In genomic region chr3:13494463-13495350, GRCh38 we compare ENCODE assay signal across 8 cellular contexts. TPM values are rescaled to one million over a fixed set of nuclear protein-coding genes. Genes with fewer than 3 reads are reported as not detected.
DNase-seq lines count a peak whose midpoint lies in the region; ATAC-seq and TF ChIP-seq lines count a peak whose summit lies in the region.

No MANE protein-coding gene starts in this region.

- no peaks in the 10 kb centered on the region for H3K79me1 ChIP-seq in neuronal stem cell (ENCODE audit: low read depth, low read length)

- WGBS in neuronal stem cell (ENCODE audit: extremely low coverage in 2 of 2, insufficient read length in 2 of 2, insufficient replicate concordance in 1 of 2), 2 donors, result no CpG with 5 or more reads among the region's 11 CpGs

- H3K9ac ChIP-seq in OCI-LY3 (ENCODE audit: low read length), result no peak overlapping the region
- H3K9ac ChIP-seq in neuronal stem cell (ENCODE audit: low read depth, low read length, poor library complexity), result no peak overlapping the region

- H3K23ac ChIP-seq in neuronal stem cell (ENCODE audit: low read depth, low read length, poor library complexity), result no peak overlapping the region

- H2AFZ ChIP-seq in OCI-LY3 (ENCODE audit: low read depth, low read length), result no peak overlapping the region
- no peak overlapping the region for H2AFZ ChIP-seq in neuronal stem cell (ENCODE audit: low read length)

- no peaks in the 10 kb centered on the region for H3K9me3 ChIP-seq in OCI-LY3 (ENCODE audit: insufficient read depth, low read length)
- no peaks in the 10 kb centered on the region for H3K9me3 ChIP-seq in neuronal stem cell (replicated peaks in 1 of 2; ENCODE audit: control insufficient read depth in 2 of 2, insufficient read depth in 1 of 2, low read depth in 1 of 2, low read length in 2 of 2)

- H2BK5ac ChIP-seq in neuronal stem cell (ENCODE audit: low read length), result peak overlapping the region; percentile 61

- H2BK12ac ChIP-seq in neuronal stem cell (ENCODE audit: low read length), result no peak overlapping the region

- H2BK120ac ChIP-seq in neuronal stem cell (ENCODE audit: low read depth, low read length), result no peak overlapping the region

- H2AK5ac ChIP-seq in neuronal stem cell (ENCODE audit: low read depth, low read length), result peak overlapping the region; percentile 44

- H3K27ac ChIP-seq in OCI-LY3 (ENCODE audit: low read length) (no peak overlapping the region), neuronal stem cell (replicated peaks; ENCODE audit: low read length) (no peak overlapping the region)

- no peak for DNase-seq in GM12864 (ENCODE audit: low read depth)
- DNase-seq in epithelial cell of esophagus (ENCODE audit: low read depth), result peak; percentile 36
- peak; percentile 21 for DNase-seq in neuronal stem cell (ENCODE audit: low spot score)
- DNase-seq in NCI-H526 treated with DMSO at 0.1 percent for 48 hours (lab: John Stamatoyannopoulos, UW), result no peak
- DNase-seq in SHP77 (lab: John Stamatoyannopoulos, UW), result no peak

- TF ChIP-seq CTCF in GM12864 (IDR thresholded peaks at IDR 0.05; ENCODE audit: low read depth, low read length, missing control alignments) (peak; percentile 85), OCI-LY3 (IDR thresholded peaks at IDR 0.05; ENCODE audit: low read depth, low read length) (peak; percentile 47), epithelial cell of esophagus (IDR thresholded peaks at IDR 0.05; ENCODE audit: insufficient read depth, low read depth, low read length, missing control alignments) (peak; percentile 57)

- H3K4me2 ChIP-seq in OCI-LY3 (ENCODE audit: low read length) (peak overlapping the region; percentile 17), neuronal stem cell (ENCODE audit: insufficient read depth, low read length, poor library complexity, severe bottlenecking) (no peak overlapping the region)

- H4K91ac ChIP-seq in neuronal stem cell (ENCODE audit: low read depth, low read length, poor library complexity), result no peak overlapping the region

- H2BK15ac ChIP-seq in neuronal stem cell (ENCODE audit: low read length), result peak overlapping the region; percentile 30

- peaks cover 18% of the 10 kb centered on the region for H3K27me3 ChIP-seq in OCI-LY3 (ENCODE audit: low read depth, low read length)
- H3K27me3 ChIP-seq in neuronal stem cell (ENCODE audit: control insufficient read depth in 3 of 3, insufficient read depth in 3 of 3, low read depth in 1 of 3, low read length in 3 of 3), result no peaks in the 10 kb centered on the region

- no peak overlapping the region for H3K4ac ChIP-seq in neuronal stem cell (ENCODE audit: low read length)

- no peak overlapping the region for H3K14ac ChIP-seq in neuronal stem cell (ENCODE audit: low read length)

- no peaks in the 10 kb centered on the region; the same call in 1 of the 2 replicates for H4K20me1 ChIP-seq in OCI-LY3 (ENCODE audit: insufficient read depth, low read length)

- no peak overlapping the region for H4K8ac ChIP-seq in neuronal stem cell (ENCODE audit: low read depth, low read length)

- peaks cover 34% of the 10 kb centered on the region for H3K4me1 ChIP-seq in OCI-LY3 (ENCODE audit: low read length)
- peaks cover 4 to 6% of the 10 kb centered on the region in 2 donors for H3K4me1 ChIP-seq in neuronal stem cell (ENCODE audit: control insufficient read depth in 2 of 2, insufficient read depth in 1 of 2, low read depth in 1 of 2, low read length in 2 of 2)

- ATAC-seq in GM21576 (IDR thresholded peaks at IDR 0.05; ENCODE audit: unreplicated experiment) (no peak), HG03159 (IDR thresholded peaks at IDR 0.05; ENCODE audit: unreplicated experiment) (no peak)

- peak overlapping the region; percentile 48 for H3K18ac ChIP-seq in neuronal stem cell (ENCODE audit: low read length)

- H3K4me3 ChIP-seq in GM12864 (ENCODE audit: low read depth, low read length) (no peak overlapping the region), OCI-LY3 (ENCODE audit: low read length) (no peak overlapping the region), epithelial cell of esophagus (ENCODE audit: low read length) (no peak overlapping the region), neuronal stem cell (ENCODE audit: low read length in 2 of 2) (no peak overlapping the region)

- no peaks in the 10 kb centered on the region for H3K36me3 ChIP-seq in OCI-LY3 (replicated peaks; ENCODE audit: low read depth, low read length)
- no peaks in the 10 kb centered on the region for H3K36me3 ChIP-seq in neuronal stem cell (replicated peaks in 1 of 2; ENCODE audit: control insufficient read depth in 2 of 2, insufficient read depth in 2 of 2, low read length in 2 of 2)

- no peaks in the 10 kb centered on the region for H3K79me2 ChIP-seq in OCI-LY3 (ENCODE audit: low read length)

RNA-seq across cellular contexts. Expression of gene HDAC11, which starts 14.6 kb away (rescaled TPM):
- polyA plus RNA-seq in neuronal stem cell (2013, experiment 1 of 2), result 7.3 TPM
- polyA plus RNA-seq in neuronal stem cell (2013, experiment 2 of 2), result 7.6 TPM

RNA-seq across cellular contexts. Expression of gene FBLN2, which starts 54.2 kb away (rescaled TPM):
- 12.1 TPM for polyA plus RNA-seq in neuronal stem cell (2013, experiment 1 of 2)
- polyA plus RNA-seq in neuronal stem cell (2013, experiment 2 of 2), result 12.3 TPM

Comparison
In these comparisons a context has a peak if more than half of its experiments do, and no peak if none do; other contexts are left out.
1. DNase-seq: peak in epithelial cell of esophagus (single experiment) and neuronal stem cell (single experiment); none in GM12864 (single experiment), NCI-H526 treated with DMSO at 0.1 percent for 48 hours (single experiment) and SHP77 (0 of 2).
2. Peak in every context shown above with its lines, with median percentiles within 50 percentile points of each other: CTCF ChIP-seq.